2 cellular contexts compared by ENCODE assay signal in the genomic region with DNA sequence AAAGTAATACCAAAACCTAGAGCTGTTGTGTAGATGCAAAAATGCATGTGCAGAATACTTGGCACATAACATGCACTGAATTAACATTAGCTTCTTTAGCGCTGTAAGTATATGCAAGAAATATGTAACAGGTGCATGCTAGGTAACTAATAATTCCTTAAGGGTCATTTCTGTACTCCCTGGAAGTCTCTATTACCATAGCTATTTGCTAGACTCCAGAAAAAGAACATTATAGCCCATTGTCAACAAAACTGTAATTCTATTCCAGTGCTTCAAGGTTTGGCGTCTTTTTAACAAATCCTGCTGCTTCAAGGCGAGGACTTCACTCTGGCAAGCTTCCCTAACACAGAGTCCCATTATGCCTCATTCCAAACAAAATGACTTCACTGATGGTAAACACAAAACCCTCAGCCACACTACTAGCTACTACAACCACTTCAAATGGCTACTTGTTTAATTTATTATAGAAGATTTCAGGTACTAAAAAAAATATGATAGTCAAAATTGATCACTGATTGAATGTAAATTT.
TF ChIP-seq lines count a peak whose summit lies in the region.

No MANE protein-coding gene starts in this region.

TF ChIP-seq in HepG2, 621 proteins besides CTCF, POLR2A, EP300 and RAD21 (continued from another document and continues in another):
- TF ChIP-seq SIX1 (CRISPR knock-in tag; IDR thresholded peaks at IDR 0.05; ENCODE audit: borderline replicate concordance), result peak; percentile 78; the same call in 1 of the 2 replicates
- no peak for TF ChIP-seq ZNF556 (CRISPR knock-in tag; IDR thresholded peaks at IDR 0.05; ENCODE audit: borderline replicate concordance)
- TF ChIP-seq SOX6 (IDR thresholded peaks at IDR 0.05), result no peak
- TF ChIP-seq SOX6 (CRISPR knock-in tag; IDR thresholded peaks at IDR 0.05), result peak; percentile 52; the same call in 1 of the 2 replicates
- TF ChIP-seq HMG20A (CRISPR knock-in tag; IDR thresholded peaks at IDR 0.05; ENCODE audit: borderline replicate concordance), result 0 out of 2 replicates have a peak, but pooled peaks have one; percentile 13
- TF ChIP-seq, protein P1, sequence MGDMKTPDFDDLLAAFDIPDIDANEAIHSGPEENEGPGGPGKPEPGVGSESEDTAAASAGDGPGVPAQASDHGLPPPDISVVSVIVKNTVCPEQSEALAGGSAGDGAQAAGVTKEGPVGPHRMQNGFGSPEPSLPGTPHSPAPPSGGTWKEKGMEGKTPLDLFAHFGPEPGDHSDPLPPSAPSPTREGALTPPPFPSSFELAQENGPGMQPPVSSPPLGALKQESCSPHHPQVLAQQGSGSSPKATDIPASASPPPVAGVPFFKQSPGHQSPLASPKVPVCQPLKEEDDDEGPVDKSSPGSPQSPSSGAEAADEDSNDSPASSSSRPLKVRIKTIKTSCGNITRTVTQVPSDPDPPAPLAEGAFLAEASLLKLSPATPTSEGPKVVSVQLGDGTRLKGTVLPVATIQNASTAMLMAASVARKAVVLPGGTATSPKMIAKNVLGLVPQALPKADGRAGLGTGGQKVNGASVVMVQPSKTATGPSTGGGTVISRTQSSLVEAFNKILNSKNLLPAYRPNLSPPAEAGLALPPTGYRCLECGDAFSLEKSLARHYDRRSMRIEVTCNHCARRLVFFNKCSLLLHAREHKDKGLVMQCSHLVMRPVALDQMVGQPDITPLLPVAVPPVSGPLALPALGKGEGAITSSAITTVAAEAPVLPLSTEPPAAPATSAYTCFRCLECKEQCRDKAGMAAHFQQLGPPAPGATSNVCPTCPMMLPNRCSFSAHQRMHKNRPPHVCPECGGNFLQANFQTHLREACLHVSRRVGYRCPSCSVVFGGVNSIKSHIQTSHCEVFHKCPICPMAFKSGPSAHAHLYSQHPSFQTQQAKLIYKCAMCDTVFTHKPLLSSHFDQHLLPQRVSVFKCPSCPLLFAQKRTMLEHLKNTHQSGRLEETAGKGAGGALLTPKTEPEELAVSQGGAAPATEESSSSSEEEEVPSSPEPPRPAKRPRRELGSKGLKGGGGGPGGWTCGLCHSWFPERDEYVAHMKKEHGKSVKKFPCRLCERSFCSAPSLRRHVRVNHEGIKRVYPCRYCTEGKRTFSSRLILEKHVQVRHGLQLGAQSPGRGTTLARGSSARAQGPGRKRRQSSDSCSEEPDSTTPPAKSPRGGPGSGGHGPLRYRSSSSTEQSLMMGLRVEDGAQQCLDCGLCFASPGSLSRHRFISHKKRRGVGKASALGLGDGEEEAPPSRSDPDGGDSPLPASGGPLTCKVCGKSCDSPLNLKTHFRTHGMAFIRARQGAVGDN (CRISPR knock-in tag; IDR thresholded peaks at IDR 0.05), result no peak
- TF ChIP-seq, protein P2, sequence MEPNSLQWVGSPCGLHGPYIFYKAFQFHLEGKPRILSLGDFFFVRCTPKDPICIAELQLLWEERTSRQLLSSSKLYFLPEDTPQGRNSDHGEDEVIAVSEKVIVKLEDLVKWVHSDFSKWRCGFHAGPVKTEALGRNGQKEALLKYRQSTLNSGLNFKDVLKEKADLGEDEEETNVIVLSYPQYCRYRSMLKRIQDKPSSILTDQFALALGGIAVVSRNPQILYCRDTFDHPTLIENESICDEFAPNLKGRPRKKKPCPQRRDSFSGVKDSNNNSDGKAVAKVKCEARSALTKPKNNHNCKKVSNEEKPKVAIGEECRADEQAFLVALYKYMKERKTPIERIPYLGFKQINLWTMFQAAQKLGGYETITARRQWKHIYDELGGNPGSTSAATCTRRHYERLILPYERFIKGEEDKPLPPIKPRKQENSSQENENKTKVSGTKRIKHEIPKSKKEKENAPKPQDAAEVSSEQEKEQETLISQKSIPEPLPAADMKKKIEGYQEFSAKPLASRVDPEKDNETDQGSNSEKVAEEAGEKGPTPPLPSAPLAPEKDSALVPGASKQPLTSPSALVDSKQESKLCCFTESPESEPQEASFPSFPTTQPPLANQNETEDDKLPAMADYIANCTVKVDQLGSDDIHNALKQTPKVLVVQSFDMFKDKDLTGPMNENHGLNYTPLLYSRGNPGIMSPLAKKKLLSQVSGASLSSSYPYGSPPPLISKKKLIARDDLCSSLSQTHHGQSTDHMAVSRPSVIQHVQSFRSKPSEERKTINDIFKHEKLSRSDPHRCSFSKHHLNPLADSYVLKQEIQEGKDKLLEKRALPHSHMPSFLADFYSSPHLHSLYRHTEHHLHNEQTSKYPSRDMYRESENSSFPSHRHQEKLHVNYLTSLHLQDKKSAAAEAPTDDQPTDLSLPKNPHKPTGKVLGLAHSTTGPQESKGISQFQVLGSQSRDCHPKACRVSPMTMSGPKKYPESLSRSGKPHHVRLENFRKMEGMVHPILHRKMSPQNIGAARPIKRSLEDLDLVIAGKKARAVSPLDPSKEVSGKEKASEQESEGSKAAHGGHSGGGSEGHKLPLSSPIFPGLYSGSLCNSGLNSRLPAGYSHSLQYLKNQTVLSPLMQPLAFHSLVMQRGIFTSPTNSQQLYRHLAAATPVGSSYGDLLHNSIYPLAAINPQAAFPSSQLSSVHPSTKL (CRISPR knock-in tag; IDR thresholded peaks at IDR 0.05), result peak; percentile 60
- TF ChIP-seq, protein P3, sequence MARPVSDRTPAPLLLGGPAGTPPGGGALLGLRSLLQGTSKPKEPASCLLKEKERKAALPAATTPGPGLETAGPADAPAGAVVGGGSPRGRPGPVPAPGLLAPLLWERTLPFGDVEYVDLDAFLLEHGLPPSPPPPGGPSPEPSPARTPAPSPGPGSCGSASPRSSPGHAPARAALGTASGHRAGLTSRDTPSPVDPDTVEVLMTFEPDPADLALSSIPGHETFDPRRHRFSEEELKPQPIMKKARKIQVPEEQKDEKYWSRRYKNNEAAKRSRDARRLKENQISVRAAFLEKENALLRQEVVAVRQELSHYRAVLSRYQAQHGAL (CRISPR knock-in tag; IDR thresholded peaks at IDR 0.05; ENCODE audit: not compliant biosample characterization), result no peak
- TF ChIP-seq BCL6 (CRISPR knock-in tag; IDR thresholded peaks at IDR 0.05), result peak; percentile 45; the same call in 1 of the 2 replicates
- TF ChIP-seq ZNF510 (CRISPR knock-in tag; IDR thresholded peaks at IDR 0.05; ENCODE audit: low read depth), result no peak
- TF ChIP-seq HNF4A (CRISPR knock-in tag; IDR thresholded peaks at IDR 0.05), result 0 out of 2 replicates have a peak, but pooled peaks have one; percentile 23
- TF ChIP-seq SOX5 (CRISPR knock-in tag; IDR thresholded peaks at IDR 0.05; ENCODE audit: borderline replicate concordance), result peak; percentile 28; the same call in 1 of the 2 replicates
- TF ChIP-seq, protein P4, sequence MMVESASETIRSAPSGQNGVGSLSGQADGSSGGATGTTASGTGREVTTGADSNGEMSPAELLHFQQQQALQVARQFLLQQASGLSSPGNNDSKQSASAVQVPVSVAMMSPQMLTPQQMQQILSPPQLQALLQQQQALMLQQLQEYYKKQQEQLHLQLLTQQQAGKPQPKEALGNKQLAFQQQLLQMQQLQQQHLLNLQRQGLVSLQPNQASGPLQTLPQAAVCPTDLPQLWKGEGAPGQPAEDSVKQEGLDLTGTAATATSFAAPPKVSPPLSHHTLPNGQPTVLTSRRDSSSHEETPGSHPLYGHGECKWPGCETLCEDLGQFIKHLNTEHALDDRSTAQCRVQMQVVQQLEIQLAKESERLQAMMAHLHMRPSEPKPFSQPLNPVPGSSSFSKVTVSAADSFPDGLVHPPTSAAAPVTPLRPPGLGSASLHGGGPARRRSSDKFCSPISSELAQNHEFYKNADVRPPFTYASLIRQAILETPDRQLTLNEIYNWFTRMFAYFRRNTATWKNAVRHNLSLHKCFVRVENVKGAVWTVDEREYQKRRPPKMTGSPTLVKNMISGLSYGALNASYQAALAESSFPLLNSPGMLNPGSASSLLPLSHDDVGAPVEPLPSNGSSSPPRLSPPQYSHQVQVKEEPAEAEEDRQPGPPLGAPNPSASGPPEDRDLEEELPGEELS (CRISPR knock-in tag; IDR thresholded peaks at IDR 0.05), result peak; percentile 46
- no peak for TF ChIP-seq DPF2 (CRISPR knock-in tag; IDR thresholded peaks at IDR 0.05; ENCODE audit: borderline replicate concordance, low read depth)

TF ChIP-seq in GM23338, 12 proteins besides CTCF, POLR2A, EP300 and RAD21:
- TF ChIP-seq, protein P5, sequence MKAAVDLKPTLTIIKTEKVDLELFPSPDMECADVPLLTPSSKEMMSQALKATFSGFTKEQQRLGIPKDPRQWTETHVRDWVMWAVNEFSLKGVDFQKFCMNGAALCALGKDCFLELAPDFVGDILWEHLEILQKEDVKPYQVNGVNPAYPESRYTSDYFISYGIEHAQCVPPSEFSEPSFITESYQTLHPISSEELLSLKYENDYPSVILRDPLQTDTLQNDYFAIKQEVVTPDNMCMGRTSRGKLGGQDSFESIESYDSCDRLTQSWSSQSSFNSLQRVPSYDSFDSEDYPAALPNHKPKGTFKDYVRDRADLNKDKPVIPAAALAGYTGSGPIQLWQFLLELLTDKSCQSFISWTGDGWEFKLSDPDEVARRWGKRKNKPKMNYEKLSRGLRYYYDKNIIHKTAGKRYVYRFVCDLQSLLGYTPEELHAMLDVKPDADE (IDR thresholded peaks at IDR 0.05), result no peak
- TF ChIP-seq STAT1 (IDR thresholded peaks at IDR 0.05; ENCODE audit: unreplicated experiment) (no peak), NANOG (IDR thresholded peaks at IDR 0.05; ENCODE audit: borderline replicate concordance) (no peak), JUNB (IDR thresholded peaks at IDR 0.05; ENCODE audit: unreplicated experiment) (no peak), POLR2AphosphoS5 (IDR thresholded peaks at IDR 0.05; ENCODE audit: low read depth) (no peak)
- TF ChIP-seq, protein P6, sequence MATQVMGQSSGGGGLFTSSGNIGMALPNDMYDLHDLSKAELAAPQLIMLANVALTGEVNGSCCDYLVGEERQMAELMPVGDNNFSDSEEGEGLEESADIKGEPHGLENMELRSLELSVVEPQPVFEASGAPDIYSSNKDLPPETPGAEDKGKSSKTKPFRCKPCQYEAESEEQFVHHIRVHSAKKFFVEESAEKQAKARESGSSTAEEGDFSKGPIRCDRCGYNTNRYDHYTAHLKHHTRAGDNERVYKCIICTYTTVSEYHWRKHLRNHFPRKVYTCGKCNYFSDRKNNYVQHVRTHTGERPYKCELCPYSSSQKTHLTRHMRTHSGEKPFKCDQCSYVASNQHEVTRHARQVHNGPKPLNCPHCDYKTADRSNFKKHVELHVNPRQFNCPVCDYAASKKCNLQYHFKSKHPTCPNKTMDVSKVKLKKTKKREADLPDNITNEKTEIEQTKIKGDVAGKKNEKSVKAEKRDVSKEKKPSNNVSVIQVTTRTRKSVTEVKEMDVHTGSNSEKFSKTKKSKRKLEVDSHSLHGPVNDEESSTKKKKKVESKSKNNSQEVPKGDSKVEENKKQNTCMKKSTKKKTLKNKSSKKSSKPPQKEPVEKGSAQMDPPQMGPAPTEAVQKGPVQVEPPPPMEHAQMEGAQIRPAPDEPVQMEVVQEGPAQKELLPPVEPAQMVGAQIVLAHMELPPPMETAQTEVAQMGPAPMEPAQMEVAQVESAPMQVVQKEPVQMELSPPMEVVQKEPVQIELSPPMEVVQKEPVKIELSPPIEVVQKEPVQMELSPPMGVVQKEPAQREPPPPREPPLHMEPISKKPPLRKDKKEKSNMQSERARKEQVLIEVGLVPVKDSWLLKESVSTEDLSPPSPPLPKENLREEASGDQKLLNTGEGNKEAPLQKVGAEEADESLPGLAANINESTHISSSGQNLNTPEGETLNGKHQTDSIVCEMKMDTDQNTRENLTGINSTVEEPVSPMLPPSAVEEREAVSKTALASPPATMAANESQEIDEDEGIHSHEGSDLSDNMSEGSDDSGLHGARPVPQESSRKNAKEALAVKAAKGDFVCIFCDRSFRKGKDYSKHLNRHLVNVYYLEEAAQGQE (IDR thresholded peaks at IDR 0.05; ENCODE audit: unreplicated experiment), result no peak
- TF ChIP-seq, protein P7, sequence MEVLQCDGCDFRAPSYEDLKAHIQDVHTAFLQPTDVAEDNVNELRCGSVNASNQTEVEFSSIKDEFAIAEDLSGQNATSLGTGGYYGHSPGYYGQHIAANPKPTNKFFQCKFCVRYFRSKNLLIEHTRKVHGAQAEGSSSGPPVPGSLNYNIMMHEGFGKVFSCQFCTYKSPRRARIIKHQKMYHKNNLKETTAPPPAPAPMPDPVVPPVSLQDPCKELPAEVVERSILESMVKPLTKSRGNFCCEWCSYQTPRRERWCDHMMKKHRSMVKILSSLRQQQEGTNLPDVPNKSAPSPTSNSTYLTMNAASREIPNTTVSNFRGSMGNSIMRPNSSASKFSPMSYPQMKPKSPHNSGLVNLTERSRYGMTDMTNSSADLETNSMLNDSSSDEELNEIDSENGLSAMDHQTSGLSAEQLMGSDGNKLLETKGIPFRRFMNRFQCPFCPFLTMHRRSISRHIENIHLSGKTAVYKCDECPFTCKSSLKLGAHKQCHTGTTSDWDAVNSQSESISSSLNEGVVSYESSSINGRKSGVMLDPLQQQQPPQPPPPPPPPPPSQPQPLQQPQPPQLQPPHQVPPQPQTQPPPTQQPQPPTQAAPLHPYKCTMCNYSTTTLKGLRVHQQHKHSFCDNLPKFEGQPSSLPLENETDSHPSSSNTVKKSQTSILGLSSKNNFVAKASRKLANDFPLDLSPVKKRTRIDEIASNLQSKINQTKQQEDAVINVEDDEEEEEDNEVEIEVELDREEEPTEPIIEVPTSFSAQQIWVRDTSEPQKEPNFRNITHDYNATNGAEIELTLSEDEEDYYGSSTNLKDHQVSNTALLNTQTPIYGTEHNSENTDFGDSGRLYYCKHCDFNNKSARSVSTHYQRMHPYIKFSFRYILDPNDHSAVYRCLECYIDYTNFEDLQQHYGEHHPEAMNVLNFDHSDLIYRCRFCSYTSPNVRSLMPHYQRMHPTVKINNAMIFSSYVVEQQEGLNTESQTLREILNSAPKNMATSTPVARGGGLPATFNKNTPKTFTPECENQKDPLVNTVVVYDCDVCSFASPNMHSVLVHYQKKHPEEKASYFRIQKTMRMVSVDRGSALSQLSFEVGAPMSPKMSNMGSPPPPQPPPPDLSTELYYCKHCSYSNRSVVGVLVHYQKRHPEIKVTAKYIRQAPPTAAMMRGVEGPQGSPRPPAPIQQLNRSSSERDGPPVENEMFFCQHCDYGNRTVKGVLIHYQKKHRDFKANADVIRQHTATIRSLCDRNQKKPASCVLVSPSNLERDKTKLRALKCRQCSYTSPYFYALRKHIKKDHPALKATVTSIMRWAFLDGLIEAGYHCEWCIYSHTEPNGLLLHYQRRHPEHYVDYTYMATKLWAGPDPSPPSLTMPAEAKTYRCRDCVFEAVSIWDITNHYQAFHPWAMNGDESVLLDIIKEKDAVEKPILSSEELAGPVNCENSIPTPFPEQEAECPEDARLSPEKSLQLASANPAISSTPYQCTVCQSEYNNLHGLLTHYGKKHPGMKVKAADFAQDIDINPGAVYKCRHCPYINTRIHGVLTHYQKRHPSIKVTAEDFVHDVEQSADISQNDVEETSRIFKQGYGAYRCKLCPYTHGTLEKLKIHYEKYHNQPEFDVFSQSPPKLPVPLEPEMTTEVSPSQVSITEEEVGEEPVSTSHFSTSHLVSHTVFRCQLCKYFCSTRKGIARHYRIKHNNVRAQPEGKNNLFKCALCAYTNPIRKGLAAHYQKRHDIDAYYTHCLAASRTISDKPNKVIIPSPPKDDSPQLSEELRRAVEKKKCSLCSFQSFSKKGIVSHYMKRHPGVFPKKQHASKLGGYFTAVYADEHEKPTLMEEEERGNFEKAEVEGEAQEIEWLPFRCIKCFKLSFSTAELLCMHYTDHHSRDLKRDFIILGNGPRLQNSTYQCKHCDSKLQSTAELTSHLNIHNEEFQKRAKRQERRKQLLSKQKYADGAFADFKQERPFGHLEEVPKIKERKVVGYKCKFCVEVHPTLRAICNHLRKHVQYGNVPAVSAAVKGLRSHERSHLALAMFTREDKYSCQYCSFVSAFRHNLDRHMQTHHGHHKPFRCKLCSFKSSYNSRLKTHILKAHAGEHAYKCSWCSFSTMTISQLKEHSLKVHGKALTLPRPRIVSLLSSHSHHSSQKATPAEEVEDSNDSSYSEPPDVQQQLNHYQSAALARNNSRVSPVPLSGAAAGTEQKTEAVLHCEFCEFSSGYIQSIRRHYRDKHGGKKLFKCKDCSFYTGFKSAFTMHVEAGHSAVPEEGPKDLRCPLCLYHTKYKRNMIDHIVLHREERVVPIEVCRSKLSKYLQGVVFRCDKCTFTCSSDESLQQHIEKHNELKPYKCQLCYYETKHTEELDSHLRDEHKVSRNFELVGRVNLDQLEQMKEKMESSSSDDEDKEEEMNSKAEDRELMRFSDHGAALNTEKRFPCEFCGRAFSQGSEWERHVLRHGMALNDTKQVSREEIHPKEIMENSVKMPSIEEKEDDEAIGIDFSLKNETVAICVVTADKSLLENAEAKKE (CRISPR knock-in tag; IDR thresholded peaks at IDR 0.05), result no peak
